ENCODE assay signal across 2 cellular contexts in genomic region chr4:10031663-10032590, GRCh38.
TF ChIP-seq lines count a peak whose summit lies in the region.

No MANE protein-coding gene starts in this region.

TF ChIP-seq in H1, 55 proteins besides CTCF, POLR2A, EP300 and RAD21:
- TF ChIP-seq TAF1 (IDR thresholded peaks at IDR 0.05; ENCODE audit: low read depth, low read length) (no peak), RXRA (IDR thresholded peaks at IDR 0.05; ENCODE audit: insufficient read depth, low read depth, low read length) (0 out of 2 replicates have a peak, but pooled peaks have one; percentile 13), HDAC6 (IDR thresholded peaks at IDR 0.05; ENCODE audit: low read depth, low read length) (no peak), SIN3A (conservative IDR thresholded peaks at IDR 0.05 in 1 of 2, IDR thresholded peaks at IDR 0.05 in 1 of 2; ENCODE audit: low read depth in 1 of 2, low read length in 2 of 2) (no peak), MAX (IDR thresholded peaks at IDR 0.05) (no peak)

TF ChIP-seq in HepG2, 621 proteins besides CTCF, POLR2A, EP300 and RAD21:
- TF ChIP-seq SATB2 (CRISPR knock-in tag; IDR thresholded peaks at IDR 0.05) (no peak), ZNF598 (CRISPR knock-in tag; IDR thresholded peaks at IDR 0.05; ENCODE audit: borderline replicate concordance) (no peak), ZNF24 (IDR thresholded peaks at IDR 0.05) (peak; percentile 51; the same call in 1 of the 2 replicates), TBX2 (CRISPR knock-in tag; IDR thresholded peaks at IDR 0.05; ENCODE audit: borderline replicate concordance) (0 out of 2 replicates have a peak, but pooled peaks have one; percentile 4), SAP130 (CRISPR knock-in tag; IDR thresholded peaks at IDR 0.05; ENCODE audit: low read depth) (0 out of 2 replicates have a peak, but pooled peaks have one; percentile 2), NR2C2 (CRISPR knock-in tag; IDR thresholded peaks at IDR 0.05; ENCODE audit: borderline replicate concordance) (0 out of 2 replicates have a peak, but pooled peaks have one; percentile 20), SOX13 (IDR thresholded peaks at IDR 0.05) (no peak), SOX13 (CRISPR knock-in tag; conservative IDR thresholded peaks at IDR 0.05 in 1 of 2, IDR thresholded peaks at IDR 0.05 in 1 of 2) (0 out of 4 replicates have a peak, but pooled peaks of 1 of the 2 experiments have one; percentile 35), NR2F6 (IDR thresholded peaks at IDR 0.05) (0 out of 2 replicates have a peak, but pooled peaks have one; percentile 44), NR2F6 (CRISPR knock-in tag; IDR thresholded peaks at IDR 0.05) (no peak), MAX (IDR thresholded peaks at IDR 0.05) (0 out of 2 replicates have a peak, but pooled peaks have one; percentile 1), FOXO1 (CRISPR knock-in tag; IDR thresholded peaks at IDR 0.05) (no peak), KLF13 (CRISPR knock-in tag; IDR thresholded peaks at IDR 0.05) (no peak), FOXA1 (IDR thresholded peaks at IDR 0.05) (no peak), FOXA1 (CRISPR knock-in tag; IDR thresholded peaks at IDR 0.05) (0 out of 2 replicates have a peak, but pooled peaks have one; percentile 4), SOX6 (IDR thresholded peaks at IDR 0.05) (no peak), SOX6 (CRISPR knock-in tag; IDR thresholded peaks at IDR 0.05) (0 out of 2 replicates have a peak, but pooled peaks have one; percentile 27), POGZ (CRISPR knock-in tag; IDR thresholded peaks at IDR 0.05) (0 out of 2 replicates have a peak, but pooled peaks have one; percentile 23), TEAD3 (CRISPR knock-in tag; optimal IDR thresholded peaks at IDR 0.05; ENCODE audit: borderline replicate concordance) (peak; percentile 30), WIZ (CRISPR knock-in tag; IDR thresholded peaks at IDR 0.05) (no peak), RARA (CRISPR knock-in tag; IDR thresholded peaks at IDR 0.05) (peak; percentile 78)
